Comparison of ENCODE assay signal across 8 cellular contexts in genomic region chr1:207644852-207645631, GRCh38. TPM values are rescaled to one million over a fixed set of nuclear protein-coding genes. Genes with fewer than 3 reads are reported as not detected.
A peak's percentile ranks its signal among the peaks of the same experiment; 100 is the strongest.
DNase-seq lines count a peak whose midpoint lies in the region; ATAC-seq and TF ChIP-seq lines count a peak whose summit lies in the region.

CR1L (plus strand) TSS chr1:207645133; CDS start chr1:207645234, 101 bp downstream.

- peak; percentile 91 for ATAC-seq in HG02938 (IDR thresholded peaks at IDR 0.05; ENCODE audit: unreplicated experiment)
- peak; percentile 95 for ATAC-seq in omental fat pad (ENCODE audit: low FRiP score)

- in situ Hi-C loops in GM13977 (cut with MboI; ENCODE audit: low pct_unique_long_range_greater_than_20kb, low sequenced_read_pairs, unreplicated experiment): no loop called here

- no peak for TF ChIP-seq CTCF in GM13977 (IDR thresholded peaks at IDR 0.05; ENCODE audit: extremely low read depth, insufficient read depth, missing control alignments)
- TF ChIP-seq CTCF in foreskin fibroblast (IDR thresholded peaks at IDR 0.05; ENCODE audit: low read depth, low read length): no peak
- TF ChIP-seq CTCF in omental fat pad (IDR thresholded peaks at IDR 0.05): no peak

- DNase-seq in GM13977 (ENCODE audit: low spot score) (peak; percentile 84), OCI-M2 (lab: John Stamatoyannopoulos, UW; ENCODE audit: unreplicated experiment) (peak; percentile 63), foreskin fibroblast (peak; percentile 37 to 80), omental fat pad (ENCODE audit: low spot score) (peak; percentile 79), stromal cell of bone marrow (ENCODE audit: low read depth) (peak; percentile 33), HCEC 1CT (no peak)
- peak; percentile 48 for DNase-seq in activated effector memory CD4-positive, alpha-beta T cell treated with Interleukin-2 at 50 U/mL for 16 hours

- peak within 1 kb of the TSS; percentile 72 for H3K4me3 ChIP-seq in foreskin fibroblast (ENCODE audit: low read depth in 1 of 2, low read length in 2 of 2)

RNA-seq across cellular contexts. Expression of gene CR1L, which starts in this region (rescaled TPM):
- total RNA-seq in omental fat pad: not detected

Comparison
In these comparisons a context has a peak if more than half of its experiments do, and no peak if none do; other contexts are left out.
1. Peak in DNase-seq and ATAC-seq in omental fat pad; RNA of the gene not detected or under 1 TPM.